Comparison of ENCODE assay signal across 23 cellular contexts in genomic region chr2:108972663-108973062, GRCh38. TPM values are rescaled to one million over a fixed set of nuclear protein-coding genes. Genes with fewer than 3 reads are reported as not detected.
"Had no signal": no experiment of that assay in that cellular context is flagged by ENCODE, and none has a peak within 500 bp of the region (broad histone marks: within the 10 kb centered on the region; RNA-seq: fewer than 3 reads in every experiment).

No MANE protein-coding gene starts in this region.

- DNase-seq: activated CD4-positive, alpha-beta T cell treated with anti-CD3 and anti-CD28 coated beads, Interleukin-2, amount 50 U/mL, for 1 hour; activated CD4-positive, CD25-positive, alpha-beta regulatory T cell treated with anti-CD3 and anti-CD28 coated beads, Interleukin-2, amount 50 U/mL, for 72 hours; activated CD8-positive, alpha-beta memory T cell treated with anti-CD3 and anti-CD28 coated beads, Interleukin-2, amount 50 U/mL, for 4 hours; activated T-cell treated with anti-CD3 and anti-CD28 coated beads, Interleukin-2, amount 50 U/mL, for 48 hours; cerebellar nuclear complex; effector memory CD4-positive, alpha-beta T cell; gastrocnemius medialis; head of caudate nucleus; naive thymus-derived CD8-positive, alpha-beta T cell; pancreas; sigmoid colon; stimulated activated CD4-positive, alpha-beta T cell treated with anti-CD3 and anti-CD28 coated beads, Interleukin-1b, Interleukin-23, amount 100 ng/mL, for 48 hours; stimulated activated CD8-positive, alpha-beta memory T cell treated with anti-CD3 and anti-CD28 coated beads, Interleukin-4, amount 100 ng/mL, for 48 hours; stimulated activated naive CD4-positive, alpha-beta T cell; substantia nigra; SW 1271; T-helper 2 cell; trophoblast cell had no signal

- H3K36me3 ChIP-seq: adrenal gland, gastrocnemius medialis, pancreas, sigmoid colon had no signal

- H3K27me3 ChIP-seq: adrenal gland, gastrocnemius medialis, pancreas, sigmoid colon had no signal

- H3K27ac ChIP-seq: adrenal gland, gastrocnemius medialis, pancreas, sigmoid colon, VCaP had no signal

- H3K4me1 ChIP-seq: adrenal gland, gastrocnemius medialis, pancreas, sigmoid colon had no signal

- ATAC-seq: gastrocnemius medialis; naive thymus-derived CD8-positive, alpha-beta T cell had no signal

- H3K9me3 ChIP-seq: adrenal gland, gastrocnemius medialis, pancreas, sigmoid colon had no signal

- H3K4me3 ChIP-seq: adrenal gland, gastrocnemius medialis, pancreas, sigmoid colon had no signal

RNA-seq across cellular contexts. Expression of gene EDAR, which starts 16.4 kb away (rescaled TPM):
- total RNA-seq: adrenal gland, astrocyte, endothelial cell of umbilical vein, gastrocnemius medialis, left ventricle myocardium superior, sigmoid colon had no signal
